In the genomic region with DNA sequence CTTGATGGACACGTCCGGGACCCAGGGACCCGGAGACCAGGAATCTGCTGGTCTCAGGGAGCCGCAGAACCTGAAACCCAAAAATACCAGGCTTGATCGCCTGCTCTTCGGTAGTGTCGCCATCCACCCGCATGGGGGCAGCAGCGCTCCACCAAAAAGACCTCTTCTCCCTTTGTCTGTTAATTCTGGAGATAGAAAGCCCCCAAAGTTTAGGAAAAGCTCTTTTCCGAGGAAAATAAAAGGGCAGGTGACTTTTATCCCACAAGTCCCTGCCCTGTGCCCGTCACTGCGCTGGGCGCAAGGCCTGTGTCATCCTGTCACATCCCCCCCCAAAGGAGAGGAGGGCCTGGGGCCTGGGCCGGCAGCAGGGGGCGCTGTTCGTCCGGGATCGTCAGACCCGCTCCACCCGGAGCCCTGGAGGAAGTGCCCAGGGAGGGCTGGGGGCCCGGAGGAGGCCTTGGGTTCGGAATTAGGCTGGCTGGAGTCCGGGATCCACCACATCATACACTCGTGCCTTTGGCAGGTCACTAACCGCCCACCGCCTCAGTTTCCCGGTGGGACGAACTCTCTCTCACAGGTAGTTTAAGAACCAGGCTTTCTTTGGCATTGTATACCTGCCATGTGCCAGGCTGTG, we compare ENCODE assay signal across 7 cellular contexts. TPM values are rescaled to one million over a fixed set of nuclear protein-coding genes. Genes with fewer than 3 reads are reported as not detected.
DNase-seq lines count a peak whose midpoint lies in the region; ATAC-seq, FAIRE-seq and TF ChIP-seq lines count a peak whose summit lies in the region.

No MANE protein-coding gene starts in this region.

- H2AFZ ChIP-seq in keratinocyte (ENCODE audit: control insufficient read depth, low read length): peak overlapping the region; percentile 38

- peak overlapping the region; percentile 23 for H3K4me3 ChIP-seq in bronchial epithelial cell (ENCODE audit: low read depth, low read length)
- peak overlapping the region in 1 of 3 experiments; percentile 30 for H3K4me3 ChIP-seq in keratinocyte (ENCODE audit: control insufficient read depth in 2 of 3, extremely low read depth in 1 of 3, insufficient read depth in 2 of 3, low read depth in 1 of 3, low read length in 3 of 3)

- H3K4me3 Mint-ChIP-seq in activated B cell treated with CpG ODN at 0.5 μM for 24 hours: peak overlapping the region; percentile 80

- intact Hi-C loops in activated B cell treated with CpG ODN at 0.5 μM for 24 hours (cut with micrococcal nuclease): loop anchor here (1.0 kb wide), 21 partner anchors 13 to 499 kb away; a partner anchor contains a TSS

- peaks cover 4% of the 10 kb centered on the region for H3K27me3 Mint-ChIP-seq in activated B cell treated with CpG ODN at 0.5 μM for 24 hours

- dilution Hi-C loops in keratinocyte (cut with MboI; ENCODE audit: extremely low pct_ligation_motif_present, low sequenced_read_pairs): no loop called here

- H3K27me3 ChIP-seq in bronchial epithelial cell (ENCODE audit: control insufficient read depth, insufficient read depth, low read length): no peaks in the 10 kb centered on the region
- no peaks in the 10 kb centered on the region for H3K27me3 ChIP-seq in keratinocyte (ENCODE audit: control insufficient read depth, extremely low read depth, insufficient read depth, low read length)

- FAIRE-seq in bronchial epithelial cell (lab: Jason Lieb, UNC) (no peak), keratinocyte (lab: Jason Lieb, UNC) (no peak)

- H3K36me3 ChIP-seq in bronchial epithelial cell (ENCODE audit: control insufficient read depth, insufficient read depth, low read length) (no peaks in the 10 kb centered on the region), keratinocyte (ENCODE audit: control insufficient read depth in 2 of 2, extremely low read depth in 1 of 2, insufficient read depth in 2 of 2, low read length in 2 of 2) (no peaks in the 10 kb centered on the region)

- peak; percentile 88 for TF ChIP-seq CTCF in GM13976 (IDR thresholded peaks at IDR 0.05; ENCODE audit: borderline replicate concordance, control extremely low read depth, extremely low read depth, insufficient read depth, missing control alignments)
- peak; percentile 100 for TF ChIP-seq CTCF in activated B cell treated with CpG ODN at 0.5 μM for 24 hours (IDR thresholded peaks at IDR 0.05)
- peak; percentile 80 for TF ChIP-seq CTCF in bronchial epithelial cell (IDR thresholded peaks at IDR 0.05; ENCODE audit: insufficient read depth, low read length, severe bottlenecking)
- peak; percentile 75 to 97 (median 95) for TF ChIP-seq CTCF in keratinocyte (optimal IDR thresholded peaks at IDR 0.05 in 1 of 3, IDR thresholded peaks at IDR 0.05 in 1 of 3, conservative IDR thresholded peaks at IDR 0.05 in 1 of 3; ENCODE audit: extremely low read depth in 1 of 3, insufficient read depth in 2 of 3, low read length in 3 of 3)

- H3K4me1 Mint-ChIP-seq in activated B cell treated with CpG ODN at 0.5 μM for 24 hours: peaks cover 88% of the 10 kb centered on the region

- CTCF ChIA-PET in activated B cell treated with CpG ODN at 0.5 μM for 24 hours (lab: Charles Lee): interaction anchor here (0.6 to 8.0 kb wide), 43 partner anchors 8 to 512 kb away, joined by 3 to 324 read pairs (median 7); a partner anchor contains a TSS

- ATAC-seq in HG02970 (IDR thresholded peaks at IDR 0.05; ENCODE audit: low FRiP score, unreplicated experiment) (peak; percentile 36), activated B cell treated with CpG ODN at 0.5 μM for 24 hours (ENCODE audit: low read depth) (peak; percentile 43)

- DNase-seq in GM13976 (ENCODE audit: low spot score) (peak; percentile 79), NCI-H2171 (lab: John Stamatoyannopoulos, UW) (peak; percentile 94), activated B cell treated with CpG ODN at 0.5 μM for 24 hours (peak; percentile 90), bronchial epithelial cell (ENCODE audit: low read depth) (peak; percentile 51), keratinocyte (ENCODE audit: low read depth, low spot score) (no peak)
- peak; percentile 95 for DNase-seq in stimulated activated CD4-positive, alpha-beta T cell treated with anti-CD3 and anti-CD28 coated beads, Interleukin-12 subunit alpha, Interleukin-12 subunit beta, amount 100 ng/mL, for 4 hours

- peaks cover 14% of the 10 kb centered on the region for H3K36me3 Mint-ChIP-seq in activated B cell treated with CpG ODN at 0.5 μM for 24 hours (ENCODE audit: low read depth)

- no peaks in the 10 kb centered on the region for H3K79me2 ChIP-seq in keratinocyte (ENCODE audit: control insufficient read depth, insufficient read depth, low read length)

- in situ Hi-C loops in GM13976 (cut with MboI; ENCODE audit: low sequenced_read_pairs, unreplicated experiment): no loop called here

- no peaks in the 10 kb centered on the region for H3K9me3 Mint-ChIP-seq in activated B cell treated with CpG ODN at 0.5 μM for 24 hours

- peak overlapping the region; percentile 98 for H3K27ac Mint-ChIP-seq in activated B cell treated with CpG ODN at 0.5 μM for 24 hours

- H3K4me2 ChIP-seq in keratinocyte (ENCODE audit: control insufficient read depth, extremely low read depth, insufficient read depth, low read depth, low read length): peak overlapping the region; percentile 83

- H3K9me1 ChIP-seq in keratinocyte (ENCODE audit: control insufficient read depth, extremely low read depth, insufficient read depth, low read length): no peaks in the 10 kb centered on the region

- no peaks in the 10 kb centered on the region for H4K20me1 ChIP-seq in keratinocyte (ENCODE audit: control insufficient read depth, extremely low read depth, insufficient read depth, low read length)

- H3K9ac ChIP-seq in keratinocyte (ENCODE audit: control insufficient read depth, extremely low read depth, insufficient read depth, low read length): peak overlapping the region; percentile 64

- H3K27ac ChIP-seq in keratinocyte (ENCODE audit: control insufficient read depth, insufficient read depth, low read length): peak overlapping the region; percentile 75

- POLR2A ChIA-PET in activated B cell treated with CpG ODN at 0.5 μM for 24 hours (lab: Charles Lee): interaction anchor here (0.6 to 13.3 kb wide), 35 partner anchors 9 to 744 kb away, joined by 3 to 243 read pairs (median 9); a partner anchor contains a TSS

- peaks cover 22% of the 10 kb centered on the region for H3K4me1 ChIP-seq in keratinocyte (ENCODE audit: control insufficient read depth, extremely low read depth, insufficient read depth, low read length)

- H3K9me3 ChIP-seq in keratinocyte (ENCODE audit: control insufficient read depth, low read depth, low read length): no peaks in the 10 kb centered on the region

RNA-seq across cellular contexts. Expression of a gene that starts 31.9 kb away (rescaled TPM):
- total RNA-seq in activated B cell treated with CpG ODN at 0.5 μM for 24 hours (123 and 139 TPM in 2 replicates), bronchial epithelial cell (193 and 236 TPM in 2 replicates)
- polyA plus RNA-seq in keratinocyte: 351 to 437 TPM (median 369 TPM) in 3 replicates
- polyA plus RNA-seq in keratinocyte (2011; ENCODE audit: low read depth): 97.1 TPM
- polyA plus RNA-seq in keratinocyte (2011; cell fraction: cytosol; rRNA removed): 431 and 472 TPM in 2 replicates
- 304 and 366 TPM in 2 replicates for polyA plus RNA-seq in keratinocyte (2011; cell fraction: nucleus; rRNA removed)
- polyA plus RNA-seq in keratinocyte (2012; ENCODE audit: low replicate concordance): 283 and 302 TPM in 2 replicates
- polyA minus RNA-seq in keratinocyte: 168 to 246 TPM (median 203 TPM) in 3 replicates
- 148 TPM for polyA minus RNA-seq in keratinocyte (2011; cell fraction: cytosol; rRNA and poly(A)+ RNA removed)
- polyA minus RNA-seq in keratinocyte (2011; cell fraction: nucleus; rRNA and poly(A)+ RNA removed): 62.1 and 69.0 TPM in 2 replicates

RNA-seq across cellular contexts. Expression of a gene that starts 41.0 kb away (rescaled TPM):
- total RNA-seq in activated B cell treated with CpG ODN at 0.5 μM for 24 hours (12.1 and 13.0 TPM in 2 replicates), bronchial epithelial cell (5.3 and 8.2 TPM in 2 replicates)
- polyA plus RNA-seq in keratinocyte: 13.9 to 28.3 TPM (median 17.7 TPM) in 3 replicates
- 3.4 TPM for polyA plus RNA-seq in keratinocyte (2011; ENCODE audit: low read depth)
- 15.9 and 17.5 TPM in 2 replicates for polyA plus RNA-seq in keratinocyte (2011; cell fraction: cytosol; rRNA removed)
- polyA plus RNA-seq in keratinocyte (2011; cell fraction: nucleus; rRNA removed): 18.0 and 19.0 TPM in 2 replicates
- 10.5 and 15.4 TPM in 2 replicates for polyA plus RNA-seq in keratinocyte (2012; ENCODE audit: low replicate concordance)
- 13.1 to 24.0 TPM (median 23.8 TPM) in 3 replicates for polyA minus RNA-seq in keratinocyte
- polyA minus RNA-seq in keratinocyte (2011; cell fraction: cytosol; rRNA and poly(A)+ RNA removed): 19.2 TPM
- polyA minus RNA-seq in keratinocyte (2011; cell fraction: nucleus; rRNA and poly(A)+ RNA removed): 10.4 and 14.1 TPM in 2 replicates
